Comparison of ENCODE assay signal across 8 cellular contexts in genomic region chr17:50425682-50426471, GRCh38. TPM values are rescaled to one million over a fixed set of nuclear protein-coding genes. Genes with fewer than 3 reads are reported as not detected.
DNase-seq lines count a peak whose midpoint lies in the region; ATAC-seq, FAIRE-seq and TF ChIP-seq lines count a peak whose summit lies in the region.

TSS of gene ACSF2 (plus strand) at chr17:50426218. CDS start at chr17:50426262, 44 bp downstream.

- H2AFZ ChIP-seq in Karpas-422 (ENCODE audit: low read length) = peak within 1 kb of the TSS; percentile 79; the same call in 1 of the 2 replicates
- H2AFZ ChIP-seq in keratinocyte (ENCODE audit: control insufficient read depth, low read length) = peak within 1 kb of the TSS; percentile 87

- FAIRE-seq in bronchial epithelial cell (lab: Jason Lieb, UNC) (no peak), keratinocyte (lab: Jason Lieb, UNC) (no peak)

- H3K27ac ChIP-seq in Karpas-422 (ENCODE audit: low read length) = peak within 1 kb of the TSS; percentile 66
- H3K27ac ChIP-seq in keratinocyte (ENCODE audit: control insufficient read depth, insufficient read depth, low read length) = peak within 1 kb of the TSS; percentile 69

- peak within 1 kb of the TSS; percentile 75 for H3K4me2 ChIP-seq in Karpas-422 (ENCODE audit: low read depth, low read length, poor library complexity, severe bottlenecking)
- peak within 1 kb of the TSS; percentile 100 for H3K4me2 ChIP-seq in keratinocyte (ENCODE audit: control insufficient read depth, extremely low read depth, insufficient read depth, low read depth, low read length)

- dilution Hi-C loops in keratinocyte (cut with MboI; ENCODE audit: extremely low pct_ligation_motif_present, low sequenced_read_pairs) = no loop called here

- no peaks in the 10 kb centered on the region for H3K9me1 ChIP-seq in keratinocyte (ENCODE audit: control insufficient read depth, extremely low read depth, insufficient read depth, low read length)

- H4K20me1 ChIP-seq in Karpas-422 (ENCODE audit: insufficient read depth, low read depth, low read length) (no peaks in the 10 kb centered on the region), keratinocyte (ENCODE audit: control insufficient read depth, extremely low read depth, insufficient read depth, low read length) (no peaks in the 10 kb centered on the region)

- H3K36me3 ChIP-seq in Karpas-422 (ENCODE audit: insufficient read depth, low read length) (no peaks in the 10 kb centered on the region), bronchial epithelial cell (ENCODE audit: control insufficient read depth, insufficient read depth, low read length) (no peaks in the 10 kb centered on the region), keratinocyte (ENCODE audit: control insufficient read depth in 2 of 2, extremely low read depth in 1 of 2, insufficient read depth in 2 of 2, low read length in 2 of 2) (no peaks in the 10 kb centered on the region)

- peak; percentile 65 for ATAC-seq in GM19397 (IDR thresholded peaks at IDR 0.05; ENCODE audit: unreplicated experiment)

- peaks cover 31% of the 10 kb centered on the region for H3K79me2 ChIP-seq in Karpas-422 (ENCODE audit: low read length)
- H3K79me2 ChIP-seq in keratinocyte (ENCODE audit: control insufficient read depth, insufficient read depth, low read length) = peaks cover 24% of the 10 kb centered on the region

- TF ChIP-seq CTCF in WI38 (IDR thresholded peaks at IDR 0.05; ENCODE audit: low read depth, low read length) (no peak), bronchial epithelial cell (IDR thresholded peaks at IDR 0.05; ENCODE audit: insufficient read depth, low read length, severe bottlenecking) (no peak), keratinocyte (optimal IDR thresholded peaks at IDR 0.05 in 1 of 3, IDR thresholded peaks at IDR 0.05 in 1 of 3, conservative IDR thresholded peaks at IDR 0.05 in 1 of 3; ENCODE audit: extremely low read depth in 1 of 3, insufficient read depth in 2 of 3, low read length in 3 of 3) (no peak)

- no peaks in the 10 kb centered on the region for H3K9me2 ChIP-seq in Karpas-422 (replicated peaks; ENCODE audit: insufficient read depth, low read length)

- H3K9me3 ChIP-seq in Karpas-422 (ENCODE audit: low read length) (no peaks in the 10 kb centered on the region), keratinocyte (ENCODE audit: control insufficient read depth, low read depth, low read length) (no peaks in the 10 kb centered on the region)

- peak; percentile 30 for DNase-seq in Ammon's horn (ENCODE audit: low spot score)
- peak; percentile 90 for DNase-seq in Karpas-422
- DNase-seq in bronchial epithelial cell (ENCODE audit: low read depth) = no peak
- no peak for DNase-seq in keratinocyte (ENCODE audit: low read depth, low spot score)
- peak; percentile 24 to 50 for DNase-seq in stimulated activated CD4-positive, alpha-beta T cell treated with anti-CD3 and anti-CD28 coated beads, Interleukin-1b, Interleukin-23, amount 100 ng/mL, for 1 hour (ENCODE audit: low read depth in 2 of 2)
- DNase-seq in SKM-1 (lab: John Stamatoyannopoulos, UW; ENCODE audit: unreplicated experiment) = no peak

- H3K27me3 ChIP-seq in Karpas-422 (ENCODE audit: low read length) (no peaks in the 10 kb centered on the region), bronchial epithelial cell (ENCODE audit: control insufficient read depth, insufficient read depth, low read length) (no peaks in the 10 kb centered on the region), keratinocyte (ENCODE audit: control insufficient read depth, extremely low read depth, insufficient read depth, low read length) (no peaks in the 10 kb centered on the region)

- H3K4me1 ChIP-seq in Karpas-422 (ENCODE audit: low read length) = peaks cover 56% of the 10 kb centered on the region
- H3K4me1 ChIP-seq in keratinocyte (ENCODE audit: control insufficient read depth, extremely low read depth, insufficient read depth, low read length) = peaks cover 66% of the 10 kb centered on the region

- peak within 1 kb of the TSS; percentile 86 for H3K4me3 ChIP-seq in Karpas-422 (ENCODE audit: low read length)
- peak within 1 kb of the TSS; percentile 67 for H3K4me3 ChIP-seq in WI38 (ENCODE audit: low read depth, low read length)
- peak within 1 kb of the TSS; percentile 54 for H3K4me3 ChIP-seq in bronchial epithelial cell (ENCODE audit: low read depth, low read length)
- H3K4me3 ChIP-seq in keratinocyte (ENCODE audit: control insufficient read depth in 2 of 3, extremely low read depth in 1 of 3, insufficient read depth in 2 of 3, low read depth in 1 of 3, low read length in 3 of 3) = peak within 1 kb of the TSS; percentile 67 to 85 (median 83)

- H3K9ac ChIP-seq in Karpas-422 (ENCODE audit: low read length) = peak within 1 kb of the TSS; percentile 83
- peak within 1 kb of the TSS; percentile 84 for H3K9ac ChIP-seq in keratinocyte (ENCODE audit: control insufficient read depth, extremely low read depth, insufficient read depth, low read length)

RNA-seq across cellular contexts. Expression of gene ACSF2, which starts in this region (rescaled TPM):
- total RNA-seq in Karpas-422 (2014; rRNA removed; shearing (Covaris generic); ENCODE audit: low replicate concordance) = 63.5 and 67.7 TPM in 2 replicates
- total RNA-seq in bronchial epithelial cell = 14.7 and 16.6 TPM in 2 replicates
- 57.6 to 102 TPM (median 71.9 TPM) in 3 replicates for polyA plus RNA-seq in keratinocyte
- polyA plus RNA-seq in keratinocyte (2011; ENCODE audit: low read depth) = 101 TPM
- 44.9 and 50.9 TPM in 2 replicates for polyA plus RNA-seq in keratinocyte (2011; cell fraction: cytosol; rRNA removed)
- 241 and 303 TPM in 2 replicates for polyA plus RNA-seq in keratinocyte (2011; cell fraction: nucleus; rRNA removed)
- polyA plus RNA-seq in keratinocyte (2012; ENCODE audit: low replicate concordance) = 46.5 and 47.5 TPM in 2 replicates
- polyA minus RNA-seq in keratinocyte = 92.0 to 164 TPM (median 110 TPM) in 3 replicates
- polyA minus RNA-seq in keratinocyte (2011; cell fraction: cytosol; rRNA and poly(A)+ RNA removed) = 35.7 TPM
- polyA minus RNA-seq in keratinocyte (2011; cell fraction: nucleus; rRNA and poly(A)+ RNA removed) = 93.2 and 125 TPM in 2 replicates

Comparison
In these comparisons a context has a peak if more than half of its experiments do, and no peak if none do; other contexts are left out.
1. DNase-seq: peak in Ammon's horn (single experiment), Karpas-422 (single experiment) and stimulated activated CD4-positive, alpha-beta T cell treated with anti-CD3 and anti-CD28 coated beads, Interleukin-1b, Interleukin-23, amount 100 ng/mL, for 1 hour (2 of 2); none in bronchial epithelial cell (single experiment), keratinocyte (single experiment) and SKM-1 (single experiment).
2. Peak in every context shown above with its lines, with median percentiles within 50 percentile points of each other: H3K4me3 ChIP-seq.